Comparison of ENCODE assay signal across 1 cellular context in the genomic region with DNA sequence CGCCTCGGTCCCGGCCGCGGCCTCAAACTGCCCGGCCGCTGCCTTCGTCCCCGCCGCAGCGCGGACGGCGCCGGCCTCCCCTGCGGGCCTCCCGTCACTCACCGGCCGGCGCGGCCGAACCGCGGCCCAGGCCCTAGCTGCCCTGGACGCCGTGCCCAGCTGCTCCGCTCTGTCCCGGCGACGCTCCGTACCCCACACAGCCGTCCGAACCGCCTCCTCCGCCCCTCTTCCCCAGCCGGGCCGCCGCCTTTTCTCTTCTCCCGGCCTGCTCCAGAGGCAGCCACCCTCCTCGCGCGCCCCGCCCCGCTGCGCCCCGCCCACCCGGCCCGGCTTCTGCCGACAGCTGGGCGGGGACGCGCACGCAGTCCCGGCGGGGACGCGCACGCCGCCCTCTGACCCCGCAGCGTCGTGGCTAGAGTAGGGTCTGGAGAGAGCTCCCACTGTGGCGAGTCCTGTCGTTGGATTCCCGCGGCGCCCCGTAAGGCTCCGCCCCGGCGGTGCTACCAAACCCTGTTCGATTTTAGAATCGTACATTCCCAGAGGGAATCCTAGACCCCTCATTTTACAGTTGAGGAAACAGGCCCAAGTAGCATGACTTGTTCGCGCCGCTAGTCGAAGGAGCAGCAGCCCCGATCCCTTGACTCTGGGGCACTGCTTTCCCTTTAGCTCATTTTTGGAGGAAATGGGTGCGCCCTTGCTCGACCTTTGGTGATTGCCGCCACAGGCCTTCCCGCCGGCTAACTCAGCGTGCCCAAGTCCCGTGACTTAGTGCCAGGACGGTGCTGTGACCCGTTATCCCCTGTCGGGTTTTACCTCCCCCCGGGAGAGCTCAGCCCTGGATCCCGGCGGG.
TF ChIP-seq lines count a peak whose summit lies in the region.

A gene with protein sequence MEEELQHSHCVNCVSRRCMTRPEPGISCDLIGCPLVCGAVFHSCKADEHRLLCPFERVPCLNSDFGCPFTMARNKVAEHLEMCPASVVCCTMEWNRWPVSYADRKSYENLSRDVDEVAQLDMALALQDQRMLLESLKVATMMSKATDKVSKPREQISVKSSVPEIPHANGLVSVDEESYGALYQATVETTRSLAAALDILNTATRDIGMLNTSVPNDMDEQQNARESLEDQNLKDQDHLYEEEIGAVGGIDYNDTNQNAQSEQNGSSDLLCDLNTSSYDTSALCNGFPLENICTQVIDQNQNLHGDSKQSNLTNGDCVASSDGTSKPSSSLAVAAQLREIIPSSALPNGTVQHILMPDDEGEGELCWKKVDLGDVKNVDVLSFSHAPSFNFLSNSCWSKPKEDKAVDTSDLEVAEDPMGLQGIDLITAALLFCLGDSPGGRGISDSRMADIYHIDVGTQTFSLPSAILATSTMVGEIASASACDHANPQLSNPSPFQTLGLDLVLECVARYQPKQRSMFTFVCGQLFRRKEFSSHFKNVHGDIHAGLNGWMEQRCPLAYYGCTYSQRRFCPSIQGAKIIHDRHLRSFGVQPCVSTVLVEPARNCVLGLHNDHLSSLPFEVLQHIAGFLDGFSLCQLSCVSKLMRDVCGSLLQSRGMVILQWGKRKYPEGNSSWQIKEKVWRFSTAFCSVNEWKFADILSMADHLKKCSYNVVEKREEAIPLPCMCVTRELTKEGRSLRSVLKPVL (minus strand): TSS at position 295 of the 850 bp plus-strand sequence. CDS start 8,390 bp downstream, outside the sequence.

TF ChIP-seq in GM12878, 131 proteins besides CTCF, POLR2A, EP300 and RAD21 (continued from another document and continues in another):
- TF ChIP-seq IKZF1 (conservative IDR thresholded peaks at IDR 0.05), result peak; percentile 95
- no peak for TF ChIP-seq TCF12 (IDR thresholded peaks at IDR 0.05; ENCODE audit: low read depth, low read length)
- no peak; the same call in 1 of the 2 replicates for TF ChIP-seq TBL1XR1 (IDR thresholded peaks at IDR 0.05; ENCODE audit: low read depth, low read length)
- TF ChIP-seq ZBED1 (IDR thresholded peaks at IDR 0.05; ENCODE audit: borderline replicate concordance), result no peak
- TF ChIP-seq, protein P1, sequence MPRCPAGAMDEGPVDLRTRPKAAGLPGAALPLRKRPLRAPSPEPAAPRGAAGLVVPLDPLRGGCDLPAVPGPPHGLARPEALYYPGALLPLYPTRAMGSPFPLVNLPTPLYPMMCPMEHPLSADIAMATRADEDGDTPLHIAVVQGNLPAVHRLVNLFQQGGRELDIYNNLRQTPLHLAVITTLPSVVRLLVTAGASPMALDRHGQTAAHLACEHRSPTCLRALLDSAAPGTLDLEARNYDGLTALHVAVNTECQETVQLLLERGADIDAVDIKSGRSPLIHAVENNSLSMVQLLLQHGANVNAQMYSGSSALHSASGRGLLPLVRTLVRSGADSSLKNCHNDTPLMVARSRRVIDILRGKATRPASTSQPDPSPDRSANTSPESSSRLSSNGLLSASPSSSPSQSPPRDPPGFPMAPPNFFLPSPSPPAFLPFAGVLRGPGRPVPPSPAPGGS (IDR thresholded peaks at IDR 0.05; ENCODE audit: borderline replicate concordance, insufficient read depth, low read depth, low read length, poor library complexity, severe bottlenecking), result no peak
- TF ChIP-seq ZNF274 (IDR thresholded peaks at IDR 0.05; ENCODE audit: insufficient read depth, insufficient read length), result no peak
- TF ChIP-seq, protein P2, sequence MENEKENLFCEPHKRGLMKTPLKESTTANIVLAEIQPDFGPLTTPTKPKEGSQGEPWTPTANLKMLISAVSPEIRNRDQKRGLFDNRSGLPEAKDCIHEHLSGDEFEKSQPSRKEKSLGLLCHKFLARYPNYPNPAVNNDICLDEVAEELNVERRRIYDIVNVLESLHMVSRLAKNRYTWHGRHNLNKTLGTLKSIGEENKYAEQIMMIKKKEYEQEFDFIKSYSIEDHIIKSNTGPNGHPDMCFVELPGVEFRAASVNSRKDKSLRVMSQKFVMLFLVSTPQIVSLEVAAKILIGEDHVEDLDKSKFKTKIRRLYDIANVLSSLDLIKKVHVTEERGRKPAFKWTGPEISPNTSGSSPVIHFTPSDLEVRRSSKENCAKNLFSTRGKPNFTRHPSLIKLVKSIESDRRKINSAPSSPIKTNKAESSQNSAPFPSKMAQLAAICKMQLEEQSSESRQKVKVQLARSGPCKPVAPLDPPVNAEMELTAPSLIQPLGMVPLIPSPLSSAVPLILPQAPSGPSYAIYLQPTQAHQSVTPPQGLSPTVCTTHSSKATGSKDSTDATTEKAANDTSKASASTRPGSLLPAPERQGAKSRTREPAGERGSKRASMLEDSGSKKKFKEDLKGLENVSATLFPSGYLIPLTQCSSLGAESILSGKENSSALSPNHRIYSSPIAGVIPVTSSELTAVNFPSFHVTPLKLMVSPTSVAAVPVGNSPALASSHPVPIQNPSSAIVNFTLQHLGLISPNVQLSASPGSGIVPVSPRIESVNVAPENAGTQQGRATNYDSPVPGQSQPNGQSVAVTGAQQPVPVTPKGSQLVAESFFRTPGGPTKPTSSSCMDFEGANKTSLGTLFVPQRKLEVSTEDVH (IDR thresholded peaks at IDR 0.05; ENCODE audit: low read depth, partially characterized antibody), result peak; percentile 65
- TF ChIP-seq, protein P3, sequence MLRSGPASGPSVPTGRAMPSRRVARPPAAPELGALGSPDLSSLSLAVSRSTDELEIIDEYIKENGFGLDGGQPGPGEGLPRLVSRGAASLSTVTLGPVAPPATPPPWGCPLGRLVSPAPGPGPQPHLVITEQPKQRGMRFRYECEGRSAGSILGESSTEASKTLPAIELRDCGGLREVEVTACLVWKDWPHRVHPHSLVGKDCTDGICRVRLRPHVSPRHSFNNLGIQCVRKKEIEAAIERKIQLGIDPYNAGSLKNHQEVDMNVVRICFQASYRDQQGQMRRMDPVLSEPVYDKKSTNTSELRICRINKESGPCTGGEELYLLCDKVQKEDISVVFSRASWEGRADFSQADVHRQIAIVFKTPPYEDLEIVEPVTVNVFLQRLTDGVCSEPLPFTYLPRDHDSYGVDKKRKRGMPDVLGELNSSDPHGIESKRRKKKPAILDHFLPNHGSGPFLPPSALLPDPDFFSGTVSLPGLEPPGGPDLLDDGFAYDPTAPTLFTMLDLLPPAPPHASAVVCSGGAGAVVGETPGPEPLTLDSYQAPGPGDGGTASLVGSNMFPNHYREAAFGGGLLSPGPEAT (IDR thresholded peaks at IDR 0.05; ENCODE audit: low read depth), result peak; percentile 54; the same call in 1 of the 2 replicates
- TF ChIP-seq CHD2 (IDR thresholded peaks at IDR 0.05; ENCODE audit: borderline replicate concordance, low read depth, low read length), result 0 out of 2 replicates have a peak, but pooled peaks have one; percentile 41
- peak; percentile 74 for TF ChIP-seq BACH1 (IDR thresholded peaks at IDR 0.05; ENCODE audit: borderline replicate concordance)
- no peak for TF ChIP-seq ETV6 (conservative IDR thresholded peaks at IDR 0.05 in 1 of 2, IDR thresholded peaks at IDR 0.05 in 1 of 2; ENCODE audit: borderline replicate concordance in 1 of 2, low read depth in 1 of 2)
- TF ChIP-seq, protein P4, sequence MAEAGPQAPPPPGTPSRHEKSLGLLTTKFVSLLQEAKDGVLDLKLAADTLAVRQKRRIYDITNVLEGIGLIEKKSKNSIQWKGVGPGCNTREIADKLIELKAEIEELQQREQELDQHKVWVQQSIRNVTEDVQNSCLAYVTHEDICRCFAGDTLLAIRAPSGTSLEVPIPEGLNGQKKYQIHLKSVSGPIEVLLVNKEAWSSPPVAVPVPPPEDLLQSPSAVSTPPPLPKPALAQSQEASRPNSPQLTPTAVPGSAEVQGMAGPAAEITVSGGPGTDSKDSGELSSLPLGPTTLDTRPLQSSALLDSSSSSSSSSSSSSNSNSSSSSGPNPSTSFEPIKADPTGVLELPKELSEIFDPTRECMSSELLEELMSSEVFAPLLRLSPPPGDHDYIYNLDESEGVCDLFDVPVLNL (IDR thresholded peaks at IDR 0.05; ENCODE audit: low read depth, low read length), result no peak
- TF ChIP-seq NFYA (IDR thresholded peaks at IDR 0.05; ENCODE audit: borderline replicate concordance, low read depth, low read length), result no peak
- peak; percentile 36 for TF ChIP-seq MXI1 (IDR thresholded peaks at IDR 0.05; ENCODE audit: low read depth, low read length)
- TF ChIP-seq SUZ12 (IDR thresholded peaks at IDR 0.05; ENCODE audit: unreplicated experiment), result no peak
- no peak for TF ChIP-seq IRF4 (IDR thresholded peaks at IDR 0.05; ENCODE audit: low read depth, low read length)
- TF ChIP-seq POLR2AphosphoS5 (IDR thresholded peaks at IDR 0.05; ENCODE audit: low read length), result peak; percentile 69
- TF ChIP-seq POU2F2 (IDR thresholded peaks at IDR 0.05; ENCODE audit: borderline replicate concordance, low read depth, low read length), result no peak
- no peak for TF ChIP-seq WRNIP1 (IDR thresholded peaks at IDR 0.05; ENCODE audit: borderline replicate concordance, low read depth, low read length)
- peak; percentile 66; the same call in 1 of the 2 replicates for TF ChIP-seq NFXL1 (IDR thresholded peaks at IDR 0.05; ENCODE audit: borderline replicate concordance)
- TF ChIP-seq ZZZ3 (IDR thresholded peaks at IDR 0.05; ENCODE audit: control insufficient read depth, insufficient read length, low read depth), result no peak
- TF ChIP-seq MYB (IDR thresholded peaks at IDR 0.05; ENCODE audit: borderline replicate concordance, low read depth, low read length), result no peak
- no peak for TF ChIP-seq ZNF207 (IDR thresholded peaks at IDR 0.05; ENCODE audit: borderline replicate concordance)
- no peak for TF ChIP-seq RFX5 (IDR thresholded peaks at IDR 0.05; ENCODE audit: low read depth, low read length)
- TF ChIP-seq, protein P5, sequence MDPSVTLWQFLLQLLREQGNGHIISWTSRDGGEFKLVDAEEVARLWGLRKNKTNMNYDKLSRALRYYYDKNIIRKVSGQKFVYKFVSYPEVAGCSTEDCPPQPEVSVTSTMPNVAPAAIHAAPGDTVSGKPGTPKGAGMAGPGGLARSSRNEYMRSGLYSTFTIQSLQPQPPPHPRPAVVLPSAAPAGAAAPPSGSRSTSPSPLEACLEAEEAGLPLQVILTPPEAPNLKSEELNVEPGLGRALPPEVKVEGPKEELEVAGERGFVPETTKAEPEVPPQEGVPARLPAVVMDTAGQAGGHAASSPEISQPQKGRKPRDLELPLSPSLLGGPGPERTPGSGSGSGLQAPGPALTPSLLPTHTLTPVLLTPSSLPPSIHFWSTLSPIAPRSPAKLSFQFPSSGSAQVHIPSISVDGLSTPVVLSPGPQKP (IDR thresholded peaks at IDR 0.05; ENCODE audit: low read depth, low read length), result no peak
- TF ChIP-seq SP1 (IDR thresholded peaks at IDR 0.05; ENCODE audit: low read depth, low read length), result no peak
- TF ChIP-seq, protein P6, sequence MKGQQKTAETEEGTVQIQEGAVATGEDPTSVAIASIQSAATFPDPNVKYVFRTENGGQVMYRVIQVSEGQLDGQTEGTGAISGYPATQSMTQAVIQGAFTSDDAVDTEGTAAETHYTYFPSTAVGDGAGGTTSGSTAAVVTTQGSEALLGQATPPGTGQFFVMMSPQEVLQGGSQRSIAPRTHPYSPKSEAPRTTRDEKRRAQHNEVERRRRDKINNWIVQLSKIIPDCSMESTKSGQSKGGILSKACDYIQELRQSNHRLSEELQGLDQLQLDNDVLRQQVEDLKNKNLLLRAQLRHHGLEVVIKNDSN (IDR thresholded peaks at IDR 0.05; ENCODE audit: borderline replicate concordance, extremely low read length, insufficient read depth, low read depth, low read length), result no peak
- TF ChIP-seq SREBF1 (IDR thresholded peaks at IDR 0.05; ENCODE audit: low read length), result no peak
- peak; percentile 96 for TF ChIP-seq LARP7 (IDR thresholded peaks at IDR 0.05)
- no peak for TF ChIP-seq FOS (IDR thresholded peaks at IDR 0.05; ENCODE audit: borderline replicate concordance, extremely low read depth, insufficient read length)
- TF ChIP-seq, protein P7, sequence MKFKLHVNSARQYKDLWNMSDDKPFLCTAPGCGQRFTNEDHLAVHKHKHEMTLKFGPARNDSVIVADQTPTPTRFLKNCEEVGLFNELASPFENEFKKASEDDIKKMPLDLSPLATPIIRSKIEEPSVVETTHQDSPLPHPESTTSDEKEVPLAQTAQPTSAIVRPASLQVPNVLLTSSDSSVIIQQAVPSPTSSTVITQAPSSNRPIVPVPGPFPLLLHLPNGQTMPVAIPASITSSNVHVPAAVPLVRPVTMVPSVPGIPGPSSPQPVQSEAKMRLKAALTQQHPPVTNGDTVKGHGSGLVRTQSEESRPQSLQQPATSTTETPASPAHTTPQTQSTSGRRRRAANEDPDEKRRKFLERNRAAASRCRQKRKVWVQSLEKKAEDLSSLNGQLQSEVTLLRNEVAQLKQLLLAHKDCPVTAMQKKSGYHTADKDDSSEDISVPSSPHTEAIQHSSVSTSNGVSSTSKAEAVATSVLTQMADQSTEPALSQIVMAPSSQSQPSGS (IDR thresholded peaks at IDR 0.05; ENCODE audit: low read length), result no peak
- TF ChIP-seq MTA3 (IDR thresholded peaks at IDR 0.05; ENCODE audit: borderline replicate concordance, low read length), result no peak
- no peak for TF ChIP-seq NFIC (IDR thresholded peaks at IDR 0.05; ENCODE audit: low read depth, low read length)
- no peak for TF ChIP-seq RAD51 (IDR thresholded peaks at IDR 0.05)
- TF ChIP-seq, protein P8, sequence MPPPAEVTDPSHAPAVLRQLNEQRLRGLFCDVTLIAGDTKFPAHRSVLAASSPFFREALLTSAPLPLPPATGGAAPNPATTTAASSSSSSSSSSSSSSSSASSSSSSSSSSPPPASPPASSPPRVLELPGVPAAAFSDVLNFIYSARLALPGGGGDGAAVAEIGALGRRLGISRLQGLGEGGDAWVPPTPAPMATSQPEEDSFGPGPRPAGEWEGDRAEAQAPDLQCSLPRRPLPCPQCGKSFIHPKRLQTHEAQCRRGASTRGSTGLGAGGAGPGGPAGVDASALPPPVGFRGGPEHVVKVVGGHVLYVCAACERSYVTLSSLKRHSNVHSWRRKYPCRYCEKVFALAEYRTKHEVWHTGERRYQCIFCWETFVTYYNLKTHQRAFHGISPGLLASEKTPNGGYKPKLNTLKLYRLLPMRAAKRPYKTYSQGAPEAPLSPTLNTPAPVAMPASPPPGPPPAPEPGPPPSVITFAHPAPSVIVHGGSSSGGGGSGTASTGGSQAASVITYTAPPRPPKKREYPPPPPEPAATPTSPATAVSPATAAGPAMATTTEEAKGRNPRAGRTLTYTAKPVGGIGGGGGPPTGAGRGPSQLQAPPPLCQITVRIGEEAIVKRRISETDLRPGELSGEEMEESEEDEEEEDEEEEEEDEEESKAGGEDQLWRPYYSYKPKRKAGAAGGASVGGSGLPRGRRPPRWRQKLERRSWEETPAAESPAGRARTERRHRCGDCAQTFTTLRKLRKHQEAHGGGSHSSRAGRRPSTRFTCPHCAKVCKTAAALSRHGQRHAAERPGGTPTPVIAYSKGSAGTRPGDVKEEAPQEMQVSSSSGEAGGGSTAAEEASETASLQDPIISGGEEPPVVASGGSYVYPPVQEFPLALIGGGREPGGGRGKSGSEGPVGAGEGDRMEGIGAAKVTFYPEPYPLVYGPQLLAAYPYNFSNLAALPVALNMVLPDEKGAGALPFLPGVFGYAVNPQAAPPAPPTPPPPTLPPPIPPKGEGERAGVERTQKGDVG (CRISPR knock-in tag; IDR thresholded peaks at IDR 0.05), result peak; percentile 40; the same call in 1 of the 2 replicates
- no peak for TF ChIP-seq KLF5 (IDR thresholded peaks at IDR 0.05; ENCODE audit: partially characterized antibody)
- no peak for TF ChIP-seq SIX5 (IDR thresholded peaks at IDR 0.05; ENCODE audit: low read depth, low read length, severe bottlenecking)
- peak; percentile 71; the same call in 1 of the 2 replicates for TF ChIP-seq PML (IDR thresholded peaks at IDR 0.05; ENCODE audit: low read length)
